In the genomic region with DNA sequence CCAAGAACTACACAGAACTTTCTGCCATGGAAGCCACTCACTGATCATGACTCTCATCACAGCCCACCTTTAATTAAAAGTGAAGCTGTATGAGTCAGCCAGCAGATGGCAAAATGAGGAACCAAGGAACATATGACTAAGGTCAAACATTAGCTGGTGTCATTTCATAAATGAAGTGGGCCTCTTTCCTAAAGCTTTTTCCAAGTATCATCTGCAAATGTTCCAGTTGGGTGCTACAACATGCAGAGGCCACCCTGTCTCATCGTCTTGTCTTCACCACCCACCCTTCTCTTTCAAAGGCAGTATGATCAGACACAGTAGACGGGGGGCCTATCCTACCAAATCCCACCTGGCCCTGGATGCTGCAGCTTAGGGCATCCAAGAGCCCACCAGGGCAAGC, we compare ENCODE assay signal across 14 cellular contexts. TPM values are rescaled to one million over a fixed set of nuclear protein-coding genes. Genes with fewer than 3 reads are reported as not detected.
A peak's percentile ranks its signal among the peaks of the same experiment; 100 is the strongest.
DNase-seq lines count a peak whose midpoint lies in the region; ATAC-seq, FAIRE-seq and TF ChIP-seq lines count a peak whose summit lies in the region.
"Had no signal": no experiment of that assay in that cellular context is flagged by ENCODE, and none has a peak within 500 bp of the region (broad histone marks: within the 10 kb centered on the region; RNA-seq: fewer than 3 reads in every experiment).

No MANE protein-coding gene starts in this region.

- POLR2A ChIA-PET in activated B cell treated with CpG ODN at 0.5 μM for 24 hours (lab: Charles Lee) = interaction anchor here (0.6 to 2.7 kb wide), 4 partner anchors 8 to 1161 kb away, joined by 4 to 26 read pairs (median 6); partner anchors contain the start of genes EOLA1, IDS and MTM1
- POLR2A ChIA-PET in HEK293T (lab: Yijun Ruan, JAX) = no interaction called here

- TF ChIP-seq CTCF in activated B cell treated with CpG ODN at 0.5 μM for 24 hours (IDR thresholded peaks at IDR 0.05) (no peak), prostate gland (IDR thresholded peaks at IDR 0.05) (no peak)

- 90% methylated on average over 2 of the region's 2 CpGs for WGBS in prostate gland

- intact Hi-C loops in activated B cell treated with CpG ODN at 0.5 μM for 24 hours (cut with micrococcal nuclease) = no loop called here
- intact Hi-C loops in prostate gland (cut with DNase I) = no loop called here

- FAIRE-seq in GM12891 (lab: Jason Lieb, UNC) = peak; percentile 79

- no peaks in the 10 kb centered on the region for H3K36me3 ChIP-seq in prostate gland
- H3K36me3 ChIP-seq: lower lobe of right lung had no signal

- H3K9me3 Mint-ChIP-seq in activated B cell treated with CpG ODN at 0.5 μM for 24 hours = no peaks in the 10 kb centered on the region

- H3K36me3 Mint-ChIP-seq in activated B cell treated with CpG ODN at 0.5 μM for 24 hours (ENCODE audit: low read depth) = peaks cover 13% of the 10 kb centered on the region

- H3K4me1 Mint-ChIP-seq in activated B cell treated with CpG ODN at 0.5 μM for 24 hours = peaks cover 15% of the 10 kb centered on the region

- H3K9me3 ChIP-seq in prostate gland = no peaks in the 10 kb centered on the region
- H3K9me3 ChIP-seq: lower lobe of right lung had no signal

- no peaks in the 10 kb centered on the region for H3K27me3 ChIP-seq in prostate gland (replicated peaks; ENCODE audit: insufficient read depth)

- peak overlapping the region; percentile 76 for H3K27ac Mint-ChIP-seq in activated B cell treated with CpG ODN at 0.5 μM for 24 hours
- H3K27ac Mint-ChIP-seq: H9 had no signal

- no peak overlapping the region for H3K4me3 Mint-ChIP-seq in activated B cell treated with CpG ODN at 0.5 μM for 24 hours
- H3K4me3 Mint-ChIP-seq: H9 had no signal

- CTCF ChIA-PET in activated B cell treated with CpG ODN at 0.5 μM for 24 hours (lab: Charles Lee) (no interaction called here), HEK293T (lab: Yijun Ruan, JAX) (interaction anchor here (0.6 kb wide), 1 partner anchor 751 kb away, joined by 4 read pairs; no protein-coding TSS in a partner anchor)

- TF ChIP-seq POLR2A in GM12891 (IDR thresholded peaks at IDR 0.05; ENCODE audit: low read depth, low read length) = no peak
- TF ChIP-seq POLR2A in prostate gland (IDR thresholded peaks at IDR 0.05) = no peak

- H3K4me3 ChIP-seq in prostate gland = no peak overlapping the region
- H3K4me3 ChIP-seq: lower lobe of right lung, SK-N-MC had no signal

- H3K27me3 Mint-ChIP-seq in activated B cell treated with CpG ODN at 0.5 μM for 24 hours = no peaks in the 10 kb centered on the region

- no peak overlapping the region for H3K27ac ChIP-seq in prostate gland
- H3K27ac ChIP-seq: lower lobe of right lung, SK-N-MC had no signal

- DNase-seq in GM12891 (ENCODE audit: insufficient read length, low spot score) = no peak
- no peak for DNase-seq in activated B cell treated with CpG ODN at 0.5 μM for 24 hours
- DNase-seq in HEK293T (ENCODE audit: extremely low spot score) = no peak
- DNase-seq in prostate gland (ENCODE audit: low spot score) = no peak
- no peak for DNase-seq in stimulated activated naive CD4-positive, alpha-beta T cell treated with Interleukin-2 at 50 U/mL for 16 hours (lab: John Stamatoyannopoulos, UW)
- DNase-seq in NCI-H69 (lab: John Stamatoyannopoulos, UW) = no peak
- DNase-seq: activated gamma-delta T cell, H9, lower lobe of right lung, NCI-H1436, substantia nigra had no signal

- ATAC-seq in GM19455 (IDR thresholded peaks at IDR 0.05; ENCODE audit: unreplicated experiment) = peak; percentile 49
- ATAC-seq in HG03175 (IDR thresholded peaks at IDR 0.05; ENCODE audit: unreplicated experiment) = peak; percentile 83
- ATAC-seq in activated B cell treated with CpG ODN at 0.5 μM for 24 hours (ENCODE audit: low read depth) = peak; percentile 75
- ATAC-seq: lower lobe of right lung had no signal

- H3K4me1 ChIP-seq in prostate gland (replicated peaks) = no peaks in the 10 kb centered on the region
- H3K4me1 ChIP-seq: lower lobe of right lung had no signal

TF ChIP-seq in GM12891, 5 proteins besides CTCF, POLR2A, EP300 and RAD21:
- TF ChIP-seq SPI1 (IDR thresholded peaks at IDR 0.05; ENCODE audit: low read depth, low read length) (peak; percentile 45), TAF1 (IDR thresholded peaks at IDR 0.05; ENCODE audit: low read depth, low read length) (no peak)
TF ChIP-seq in GM12891: peak in this region for 1.

TF ChIP-seq in HEK293T, 16 proteins besides CTCF, POLR2A, EP300 and RAD21:
- no peak for TF ChIP-seq HDGF (IDR thresholded peaks at IDR 0.05; ENCODE audit: borderline replicate concordance)
- no peak for TF ChIP-seq NFRKB (IDR thresholded peaks at IDR 0.05)
- no peak for TF ChIP-seq CTBP1 (IDR thresholded peaks at IDR 0.05; ENCODE audit: borderline replicate concordance)
- TF ChIP-seq FOXM1 (IDR thresholded peaks at IDR 0.05; ENCODE audit: borderline replicate concordance) = no peak
- TF ChIP-seq FOXK2 (IDR thresholded peaks at IDR 0.05) = no peak
- no peak for TF ChIP-seq ZNF384 (IDR thresholded peaks at IDR 0.05)
- TF ChIP-seq ARNT (IDR thresholded peaks at IDR 0.05) = no peak
- TF ChIP-seq, protein P1, sequence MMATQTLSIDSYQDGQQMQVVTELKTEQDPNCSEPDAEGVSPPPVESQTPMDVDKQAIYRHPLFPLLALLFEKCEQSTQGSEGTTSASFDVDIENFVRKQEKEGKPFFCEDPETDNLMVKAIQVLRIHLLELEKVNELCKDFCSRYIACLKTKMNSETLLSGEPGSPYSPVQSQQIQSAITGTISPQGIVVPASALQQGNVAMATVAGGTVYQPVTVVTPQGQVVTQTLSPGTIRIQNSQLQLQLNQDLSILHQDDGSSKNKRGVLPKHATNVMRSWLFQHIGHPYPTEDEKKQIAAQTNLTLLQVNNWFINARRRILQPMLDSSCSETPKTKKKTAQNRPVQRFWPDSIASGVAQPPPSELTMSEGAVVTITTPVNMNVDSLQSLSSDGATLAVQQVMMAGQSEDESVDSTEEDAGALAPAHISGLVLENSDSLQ (IDR thresholded peaks at IDR 0.05) = no peak
- no peak for TF ChIP-seq LEF1 (IDR thresholded peaks at IDR 0.05; ENCODE audit: borderline replicate concordance)
- no peak for TF ChIP-seq BHLHE40 (IDR thresholded peaks at IDR 0.05; ENCODE audit: borderline replicate concordance)
- no peak for TF ChIP-seq ELF4 (IDR thresholded peaks at IDR 0.05)
- TF ChIP-seq SP1 (IDR thresholded peaks at IDR 0.05) = no peak
- TF ChIP-seq L3MBTL2 (conservative IDR thresholded peaks at IDR 0.05) = no peak
- TF ChIP-seq FOXA1 (IDR thresholded peaks at IDR 0.05) = no peak
- no peak for TF ChIP-seq TARDBP (IDR thresholded peaks at IDR 0.05)
- no peak for TF ChIP-seq SUZ12 (IDR thresholded peaks at IDR 0.05)

RNA-seq across cellular contexts. Expression of gene EOLA1, which starts 9.2 kb away (rescaled TPM):
- 24.4 TPM for polyA plus RNA-seq in GM12891 (2012; ENCODE audit: low read depth, missing spikeins)
- 22.8 and 29.4 TPM in 2 replicates for total RNA-seq in activated B cell treated with CpG ODN at 0.5 μM for 24 hours
- 10 to 100 TPM; 13.9 to 17.7 TPM for total RNA-seq in prostate gland

RNA-seq across cellular contexts. Expression of gene HSFX3, which starts 18.1 kb away (rescaled TPM):
- not detected for polyA plus RNA-seq in GM12891 (2012; ENCODE audit: low read depth, missing spikeins)
- total RNA-seq in activated B cell treated with CpG ODN at 0.5 μM for 24 hours (not detected in 2 replicates), prostate gland (under 1 TPM; 0.50 to 0.74 TPM)
- total RNA-seq: H9, lower lobe of right lung had no signal

RNA-seq across cellular contexts. Expression of gene IDS, which starts 26.5 kb away (rescaled TPM):
- 28.3 TPM for polyA plus RNA-seq in GM12891 (2012; ENCODE audit: low read depth, missing spikeins)
- total RNA-seq in activated B cell treated with CpG ODN at 0.5 μM for 24 hours (88.4 and 99.1 TPM in 2 replicates), prostate gland (10 to 100 TPM; 47.4 to 82.9 TPM)

RNA-seq across cellular contexts. Expression of gene MAGEA9B, which starts 55.7 kb away (rescaled TPM):
- polyA plus RNA-seq in GM12891 (2012; ENCODE audit: low read depth, missing spikeins) = not detected
- total RNA-seq in activated B cell treated with CpG ODN at 0.5 μM for 24 hours (not detected in 2 replicates), prostate gland (10 to 100 TPM in 1 of 2 donors, not detected in 1; 11.2 TPM)
- total RNA-seq: H9, lower lobe of right lung had no signal
